1 cellular context compared by ENCODE assay signal in genomic region chr2:96843538-96844268, GRCh38.
TF ChIP-seq lines count a peak whose summit lies in the region.

TSS of gene ANKRD23 (minus strand) at chr2:96844021. CDS start at chr2:96843992, 29 bp downstream.

TF ChIP-seq in HepG2, 621 proteins besides CTCF, POLR2A, EP300 and RAD21:
- no peak for TF ChIP-seq ZNF777 (CRISPR knock-in tag; IDR thresholded peaks at IDR 0.05)
- TF ChIP-seq ZNF121 (CRISPR knock-in tag; IDR thresholded peaks at IDR 0.05) = peak; percentile 46; the same call in 1 of the 2 replicates
- TF ChIP-seq TGIF2 (CRISPR knock-in tag; IDR thresholded peaks at IDR 0.05) = no peak
- TF ChIP-seq ZNF770 (CRISPR knock-in tag; IDR thresholded peaks at IDR 0.05) = 0 out of 2 replicates have a peak, but pooled peaks have one; percentile 24
- peak; percentile 13 for TF ChIP-seq AGO1 (IDR thresholded peaks at IDR 0.05; ENCODE audit: low read depth, low read length, poor library complexity, severe bottlenecking)
- no peak for TF ChIP-seq THYN1 (CRISPR knock-in tag; IDR thresholded peaks at IDR 0.05; ENCODE audit: borderline replicate concordance, low read depth)
